In genomic region chr11:92357344-92357743, GRCh38 we compare ENCODE assay signal across 18 cellular contexts.
A peak's percentile ranks its signal among the peaks of the same experiment; 100 is the strongest.
DNase-seq lines count a peak whose midpoint lies in the region; ATAC-seq and TF ChIP-seq lines count a peak whose summit lies in the region.
"Had no signal": no experiment of that assay in that cellular context is flagged by ENCODE, and none has a peak within 500 bp of the region (broad histone marks: within the 10 kb centered on the region; RNA-seq: fewer than 3 reads in every experiment).

No MANE protein-coding gene starts in this region.

- no peaks in the 10 kb centered on the region for H3K79me2 ChIP-seq in mammary epithelial cell (ENCODE audit: insufficient read depth, low read length)

- POLR2A ChIA-PET in T-cell (lab: Charles Lee): no interaction called here

- H4K20me1 ChIP-seq in mammary epithelial cell (ENCODE audit: insufficient read depth, low read length): no peaks in the 10 kb centered on the region
- H4K20me1 ChIP-seq: BLaER1 treated with 17β-estradiol and CSF1 and Interleukin-3, amounts not matched to agents 10 nM and 100 nM had no signal

- TF ChIP-seq RAD21 in liver (IDR thresholded peaks at IDR 0.05): peak; percentile 36 to 40

- no peak overlapping the region for H3K4me3 Mint-ChIP-seq in activated naive CD8-positive, alpha-beta T cell treated with anti-CD3 and anti-CD28 coated beads, Interleukin-2, amount 50 U/mL, for 24 hours
- no peak overlapping the region for H3K4me3 Mint-ChIP-seq in T-cell
- H3K4me3 Mint-ChIP-seq: HFFc6 had no signal

- BruUV-seq in mammary epithelial cell (replicated peaks; lab: Mats Ljungman, UMichigan): no TSS peak

- ATAC-seq in HG03095 (IDR thresholded peaks at IDR 0.05; ENCODE audit: unreplicated experiment): no peak
- no peak for ATAC-seq in activated naive CD8-positive, alpha-beta T cell treated with anti-CD3 and anti-CD28 coated beads, Interleukin-2, amount 50 U/mL, for 24 hours
- ATAC-seq in T-cell (replicated peaks in 1 of 4): no peak

- CTCF ChIA-PET in mammary epithelial cell (lab: Charles Lee; ENCODE audit: low non-redundant PET): no interaction called here
- CTCF ChIA-PET in T-cell (lab: Charles Lee): no interaction called here

- H3K27ac Mint-ChIP-seq in activated naive CD8-positive, alpha-beta T cell treated with anti-CD3 and anti-CD28 coated beads, Interleukin-2, amount 50 U/mL, for 24 hours: no peak overlapping the region
- no peak overlapping the region for H3K27ac Mint-ChIP-seq in T-cell
- H3K27ac Mint-ChIP-seq: HFFc6 had no signal

- TF ChIP-seq POLR2A in breast epithelium (IDR thresholded peaks at IDR 0.05): no peak

- dilution Hi-C loops in mammary epithelial cell (cut with HindIII; ENCODE audit: low sequenced_read_pairs): no loop called here

- H3K4me3 ChIP-seq in mammary epithelial cell (replicated peaks in 1 of 3; ENCODE audit: insufficient read depth in 1 of 3, low read depth in 2 of 3, low read length in 3 of 3): no peak overlapping the region
- H3K4me3 ChIP-seq in breast epithelium: no peak overlapping the region
- H3K4me3 ChIP-seq in epithelial cell of proximal tubule (ENCODE audit: low read depth, low read length): no peak overlapping the region
- no peak overlapping the region for H3K4me3 ChIP-seq in liver (ENCODE audit: low read depth in 1 of 3, low read length in 3 of 3)
- H3K4me3 ChIP-seq: BLaER1 treated with 17β-estradiol and CSF1 and Interleukin-3, amounts not matched to agents 10 nM and 100 nM had no signal

- in situ Hi-C loops in mammary epithelial cell (cut with MboI; ENCODE audit: low sequenced_read_pairs in 2 of 2): loop anchor here in 1 of 2 donors (25.0 kb wide), 1 partner anchor 105 kb away; no protein-coding TSS in a partner anchor

- no peaks in the 10 kb centered on the region for H3K36me3 Mint-ChIP-seq in activated naive CD8-positive, alpha-beta T cell treated with anti-CD3 and anti-CD28 coated beads, Interleukin-2, amount 50 U/mL, for 24 hours (ENCODE audit: low read depth)
- no peaks in the 10 kb centered on the region for H3K36me3 Mint-ChIP-seq in T-cell

- peak; percentile 77 for DNase-seq in mammary epithelial cell
- no peak for DNase-seq in breast epithelium (ENCODE audit: low spot score in 2 of 2)
- DNase-seq in epithelial cell of proximal tubule (ENCODE audit: low read depth): peak; percentile 90
- DNase-seq in activated naive CD8-positive, alpha-beta T cell treated with anti-CD3 and anti-CD28 coated beads, Interleukin-2, amount 50 U/mL, for 24 hours: no peak
- DNase-seq in T-cell: no peak
- no peak for DNase-seq in CD1c-positive myeloid dendritic cell (ENCODE audit: extremely low spot score)
- DNase-seq: 8988T, COR-L47, DMS79 treated with DMSO at 0.1 percent for 48 hours, HFFc6, MM.1S, NCI-H1105 treated with DMSO at 0.1 percent for 48 hours, NCI-H187, NCI-H446, SHP77 had no signal

- no peaks in the 10 kb centered on the region for H3K9me3 Mint-ChIP-seq in activated naive CD8-positive, alpha-beta T cell treated with anti-CD3 and anti-CD28 coated beads, Interleukin-2, amount 50 U/mL, for 24 hours
- H3K9me3 Mint-ChIP-seq in T-cell: peaks cover 0 to 6% (median 4%) of the 10 kb centered on the region in 3 donors

- no peak overlapping the region for H3K9ac ChIP-seq in mammary epithelial cell (ENCODE audit: insufficient read depth, low read length)
- no peak overlapping the region for H3K9ac ChIP-seq in liver (ENCODE audit: low read depth in 1 of 2, low read length in 2 of 2)
- H3K9ac ChIP-seq: BLaER1 treated with 17β-estradiol and CSF1 and Interleukin-3, amounts not matched to agents 10 nM and 100 nM had no signal

- intact Hi-C loops in mammary epithelial cell (cut with micrococcal nuclease) (no loop called here), breast epithelium (cut with DNase I; ENCODE audit: low total_unique reads) (no loop called here)

- peak overlapping the region; percentile 11 for H3K27ac ChIP-seq in mammary epithelial cell (ENCODE audit: insufficient read depth, low read depth, low read length)
- no peak overlapping the region for H3K27ac ChIP-seq in breast epithelium
- no peak overlapping the region for H3K27ac ChIP-seq in liver (ENCODE audit: low read depth in 1 of 2, low read length in 2 of 2)
- H3K27ac ChIP-seq: BLaER1 treated with 17β-estradiol and CSF1 and Interleukin-3, amounts not matched to agents 10 nM and 100 nM had no signal

- H3K27me3 Mint-ChIP-seq in activated naive CD8-positive, alpha-beta T cell treated with anti-CD3 and anti-CD28 coated beads, Interleukin-2, amount 50 U/mL, for 24 hours: no peaks in the 10 kb centered on the region
- H3K27me3 Mint-ChIP-seq in T-cell: no peaks in the 10 kb centered on the region

- no peaks in the 10 kb centered on the region for H3K4me1 Mint-ChIP-seq in activated naive CD8-positive, alpha-beta T cell treated with anti-CD3 and anti-CD28 coated beads, Interleukin-2, amount 50 U/mL, for 24 hours
- H3K4me1 Mint-ChIP-seq in T-cell: no peaks in the 10 kb centered on the region

- H3K27me3 ChIP-seq in mammary epithelial cell (ENCODE audit: insufficient read depth, low read length): no peaks in the 10 kb centered on the region
- no peaks in the 10 kb centered on the region for H3K27me3 ChIP-seq in breast epithelium
- no peaks in the 10 kb centered on the region for H3K27me3 ChIP-seq in liver (ENCODE audit: control insufficient read depth in 4 of 4, insufficient read depth in 4 of 4, low read length in 3 of 4)
- H3K27me3 ChIP-seq: BLaER1 treated with 17β-estradiol and CSF1 and Interleukin-3, amounts not matched to agents 10 nM and 100 nM had no signal

- no peak overlapping the region for H2AFZ ChIP-seq in mammary epithelial cell (ENCODE audit: low read depth, low read length)

- peak overlapping the region; percentile 6 for H3K4me2 ChIP-seq in mammary epithelial cell (ENCODE audit: insufficient read depth, low read depth, low read length)
- H3K4me2 ChIP-seq: BLaER1 treated with 17β-estradiol and CSF1 and Interleukin-3, amounts not matched to agents 10 nM and 100 nM had no signal

- H3K9me3 ChIP-seq in mammary epithelial cell (replicated peaks; ENCODE audit: insufficient read depth, low read length) (no peaks in the 10 kb centered on the region), breast epithelium (no peaks in the 10 kb centered on the region), liver (ENCODE audit: control insufficient read depth in 4 of 4, low read length in 3 of 4) (no peaks in the 10 kb centered on the region)
- H3K9me3 ChIP-seq: BLaER1 treated with 17β-estradiol and CSF1 and Interleukin-3, amounts not matched to agents 10 nM and 100 nM had no signal

- H3K36me3 ChIP-seq in mammary epithelial cell (ENCODE audit: insufficient read depth, low read length) (no peaks in the 10 kb centered on the region), breast epithelium (no peaks in the 10 kb centered on the region), liver (ENCODE audit: control insufficient read depth in 4 of 4, insufficient read depth in 3 of 4, low read depth in 1 of 4, low read length in 3 of 4) (no peaks in the 10 kb centered on the region)
- H3K36me3 ChIP-seq: BLaER1 treated with 17β-estradiol and CSF1 and Interleukin-3, amounts not matched to agents 10 nM and 100 nM had no signal

- no peak for TF ChIP-seq CTCF in mammary epithelial cell (conservative IDR thresholded peaks at IDR 0.05 in 1 of 2, IDR thresholded peaks at IDR 0.05 in 1 of 2; ENCODE audit: extremely low read depth in 1 of 2, insufficient read depth in 1 of 2, low read depth in 1 of 2, low read length in 2 of 2)
- TF ChIP-seq CTCF in breast epithelium (IDR thresholded peaks at IDR 0.05): no peak
- no peak for TF ChIP-seq CTCF in epithelial cell of proximal tubule (conservative IDR thresholded peaks at IDR 0.05; ENCODE audit: low read depth, low read length)
- no peak for TF ChIP-seq CTCF in liver (IDR thresholded peaks at IDR 0.05; ENCODE audit: low read depth, low read length, missing input control)

- H3K4me1 ChIP-seq in mammary epithelial cell (ENCODE audit: insufficient read depth, low read length): peaks cover 7% of the 10 kb centered on the region
- H3K4me1 ChIP-seq in breast epithelium: no peaks in the 10 kb centered on the region
- H3K4me1 ChIP-seq in liver (ENCODE audit: control insufficient read depth in 4 of 4, insufficient read depth in 4 of 4, low read length in 3 of 4): peaks cover 0 to 8% (median 2%) of the 10 kb centered on the region in 4 donors
- H3K4me1 ChIP-seq: BLaER1 treated with 17β-estradiol and CSF1 and Interleukin-3, amounts not matched to agents 10 nM and 100 nM had no signal

TF ChIP-seq in liver, 16 proteins besides CTCF, POLR2A, EP300 and RAD21 (continues in another document):
- no peak for TF ChIP-seq REST (IDR thresholded peaks at IDR 0.05)
- TF ChIP-seq JUND (IDR thresholded peaks at IDR 0.05): peak; percentile 32 to 68
- no peak for TF ChIP-seq MAX (IDR thresholded peaks at IDR 0.05)
- no peak for TF ChIP-seq TAF1 (conservative IDR thresholded peaks at IDR 0.05)
- peak; percentile 72 for TF ChIP-seq FOXA1 (IDR thresholded peaks at IDR 0.05)
- TF ChIP-seq YY1 (IDR thresholded peaks at IDR 0.05): peak; percentile 39
- peak; percentile 69 to 71 for TF ChIP-seq HNF4A (conservative IDR thresholded peaks at IDR 0.05)

Comparison
In these comparisons a context has a peak if more than half of its experiments do, and no peak if none do; other contexts are left out.
1. DNase-seq: peak in mammary epithelial cell (single experiment) and epithelial cell of proximal tubule (single experiment); none in breast epithelium (0 of 2), activated naive CD8-positive, alpha-beta T cell treated with anti-CD3 and anti-CD28 coated beads, Interleukin-2, amount 50 U/mL, for 24 hours (single experiment), T-cell (0 of 34) and CD1c-positive myeloid dendritic cell (single experiment).